Comparison of ENCODE assay signal across 8 cellular contexts in genomic region chr1:230066036-230066435, GRCh38. TPM values are rescaled to one million over a fixed set of nuclear protein-coding genes. Genes with fewer than 3 reads are reported as not detected.
DNase-seq lines count a peak whose midpoint lies in the region; ATAC-seq and TF ChIP-seq lines count a peak whose summit lies in the region.

No MANE protein-coding gene starts in this region.

- H3K9ac ChIP-seq in adipocyte (ENCODE audit: low read length): peak overlapping the region; percentile 84

- H3K27me3 Mint-ChIP-seq in stimulated activated naive CD8-positive, alpha-beta T cell treated with anti-CD3 and anti-CD28 coated beads, Interleukin-15, Interleukin-2, amounts not matched to agents 100 ng/mL and 50 ng/mL, for 24 hours: no peaks in the 10 kb centered on the region

- DNase-seq in stimulated activated naive CD8-positive, alpha-beta T cell treated with anti-CD3 and anti-CD28 coated beads, Interleukin-15, Interleukin-2, amounts not matched to agents 100 U/mL and 50 U/mL, for 24 hours: no peak
- DNase-seq in adipocyte (ENCODE audit: low read depth): peak; percentile 36
- DNase-seq in medulla oblongata (ENCODE audit: extremely low spot score): peak; percentile 27
- peak in 1 of 2 donors; percentile 16 for DNase-seq in vagina (ENCODE audit: extremely low spot score in 2 of 2)
- DNase-seq in NCI-H1930 (lab: John Stamatoyannopoulos, UW): no peak

- H3K4me1 ChIP-seq in adipocyte (ENCODE audit: control insufficient read depth, insufficient read depth, low read length) (peaks cover 23% of the 10 kb centered on the region), vagina (peaks cover 37% of the 10 kb centered on the region)

- H3K27ac ChIP-seq in vagina: peak overlapping the region; percentile 92

- peak overlapping the region; percentile 88 for H3K27ac Mint-ChIP-seq in stimulated activated naive CD8-positive, alpha-beta T cell treated with anti-CD3 and anti-CD28 coated beads, Interleukin-15, Interleukin-2, amounts not matched to agents 100 ng/mL and 50 ng/mL, for 24 hours

- no peaks in the 10 kb centered on the region for H3K36me3 ChIP-seq in adipocyte (ENCODE audit: control insufficient read depth, insufficient read depth, low read length, severe bottlenecking)
- H3K36me3 ChIP-seq in vagina: no peaks in the 10 kb centered on the region

- peak overlapping the region; percentile 86 for H3K4me3 Mint-ChIP-seq in stimulated activated naive CD8-positive, alpha-beta T cell treated with anti-CD3 and anti-CD28 coated beads, Interleukin-15, Interleukin-2, amounts not matched to agents 100 ng/mL and 50 ng/mL, for 24 hours

- no peak for TF ChIP-seq CTCF in vagina (IDR thresholded peaks at IDR 0.05)

- no peak for ATAC-seq in stimulated activated naive CD8-positive, alpha-beta T cell treated with anti-CD3 and anti-CD28 coated beads, Interleukin-15, Interleukin-2, amounts not matched to agents 100 U/mL and 50 U/mL, for 24 hours
- ATAC-seq in HG02885 (IDR thresholded peaks at IDR 0.05; ENCODE audit: poor library complexity, unreplicated experiment) (no peak), GM21825 (IDR thresholded peaks at IDR 0.05; ENCODE audit: unreplicated experiment) (no peak)

- intact Hi-C loops in vagina (cut with DNase I): loop anchor here (10.0 kb wide), 1 partner anchor 401 kb away; no protein-coding TSS in a partner anchor

- TF ChIP-seq POLR2A in vagina (IDR thresholded peaks at IDR 0.05): no peak

- no peaks in the 10 kb centered on the region for H3K9me3 Mint-ChIP-seq in stimulated activated naive CD8-positive, alpha-beta T cell treated with anti-CD3 and anti-CD28 coated beads, Interleukin-15, Interleukin-2, amounts not matched to agents 100 ng/mL and 50 ng/mL, for 24 hours

- H3K9me3 ChIP-seq in adipocyte (ENCODE audit: control insufficient read depth, low read length): peaks cover 2% of the 10 kb centered on the region
- no peaks in the 10 kb centered on the region for H3K9me3 ChIP-seq in vagina

- peaks cover 21% of the 10 kb centered on the region for H3K36me3 Mint-ChIP-seq in stimulated activated naive CD8-positive, alpha-beta T cell treated with anti-CD3 and anti-CD28 coated beads, Interleukin-15, Interleukin-2, amounts not matched to agents 100 ng/mL and 50 ng/mL, for 24 hours (ENCODE audit: low read depth)

- H3K27me3 ChIP-seq in adipocyte (replicated peaks; ENCODE audit: control insufficient read depth, insufficient read depth, low read length) (no peaks in the 10 kb centered on the region), vagina (no peaks in the 10 kb centered on the region)

- H3K4me3 ChIP-seq in adipocyte (ENCODE audit: low read length): peak overlapping the region; percentile 85
- peak overlapping the region in 1 of 2 donors; percentile 86 for H3K4me3 ChIP-seq in vagina

- H3K4me1 Mint-ChIP-seq in stimulated activated naive CD8-positive, alpha-beta T cell treated with anti-CD3 and anti-CD28 coated beads, Interleukin-15, Interleukin-2, amounts not matched to agents 100 ng/mL and 50 ng/mL, for 24 hours (ENCODE audit: low read depth): peaks cover 42% of the 10 kb centered on the region

RNA-seq across cellular contexts. Expression of gene GALNT2, which starts 1.0 kb away (rescaled TPM):
- 51.6 TPM for total RNA-seq in vagina

Comparison
In these comparisons a context has a peak if more than half of its experiments do, and no peak if none do; other contexts are left out.
1. DNase-seq: peak in adipocyte (single experiment) and medulla oblongata (single experiment); none in stimulated activated naive CD8-positive, alpha-beta T cell treated with anti-CD3 and anti-CD28 coated beads, Interleukin-15, Interleukin-2, amounts not matched to agents 100 U/mL and 50 U/mL, for 24 hours (single experiment) and NCI-H1930 (0 of 2).